In genomic region chr15:89912674-89913396, GRCh38 we compare ENCODE assay signal across 8 cellular contexts. TPM values are rescaled to one million over a fixed set of nuclear protein-coding genes. Genes with fewer than 3 reads are reported as not detected.
DNase-seq lines count a peak whose midpoint lies in the region; ATAC-seq, FAIRE-seq and TF ChIP-seq lines count a peak whose summit lies in the region.

Gene ARPIN, minus strand, starts transcription at chr15:89912952. Its CDS starts 117 bp downstream, at chr15:89912835.

- peak within 1 kb of the TSS; percentile 87 for H2AFZ ChIP-seq in PC-3 (ENCODE audit: low read length)

- no peaks in the 10 kb centered on the region for H3K27me3 ChIP-seq in PC-3 (ENCODE audit: low read length)

- H3K4me1 Mint-ChIP-seq in stimulated activated naive B cell treated with anti-CD40 and anti-IgM and Interleukin-4, amounts not matched to agents 10 μg/mL and 1 μg/mL and 100 μg/mL, for 72 hours: peaks cover 8 to 16% of the 10 kb centered on the region in 2 donors

- intact Hi-C loops in PC-3 (cut with micrococcal nuclease): no loop called here

- POLR2A ChIA-PET in PC-3 (lab: Charles Lee; ENCODE audit: unreplicated experiment): no interaction called here

- no peak for TF ChIP-seq CTCF in PC-3 (conservative IDR thresholded peaks at IDR 0.05; ENCODE audit: low read depth, low read length)

- no peaks in the 10 kb centered on the region for H3F3A ChIP-seq in PC-3 (ENCODE audit: low read length, unreplicated experiment)

- H3K36me3 Mint-ChIP-seq in stimulated activated naive B cell treated with anti-CD40 and anti-IgM and Interleukin-4, amounts not matched to agents 10 μg/mL and 1 μg/mL and 100 μg/mL, for 72 hours: no peaks in the 10 kb centered on the region

- H3K4me3 ChIP-seq in PC-3 (ENCODE audit: low read length): peak within 1 kb of the TSS; percentile 84

- H3K27me3 Mint-ChIP-seq in stimulated activated naive B cell treated with anti-CD40 and anti-IgM and Interleukin-4, amounts not matched to agents 10 μg/mL and 1 μg/mL and 100 μg/mL, for 72 hours: peaks cover 38 to 42% of the 10 kb centered on the region in 2 donors

- no TSS peak for BruUV-seq in PC-3 (replicated peaks; lab: Mats Ljungman, UMichigan)

- peak within 1 kb of the TSS; percentile 37 for H3K27ac Mint-ChIP-seq in stimulated activated naive B cell treated with anti-CD40 and anti-IgM and Interleukin-4, amounts not matched to agents 10 μg/mL and 1 μg/mL and 100 μg/mL, for 72 hours

- no peaks in the 10 kb centered on the region for H4K20me1 ChIP-seq in PC-3 (ENCODE audit: low read length)

- H3K9ac ChIP-seq in PC-3 (ENCODE audit: low read length): peak within 1 kb of the TSS; percentile 80

- FAIRE-seq in GM12891 (lab: Jason Lieb, UNC): no peak

- peak; percentile 50 for DNase-seq in GM12891 (ENCODE audit: insufficient read length, low spot score)
- peak; percentile 44 for DNase-seq in PC-3
- DNase-seq in dermis microvascular lymphatic vessel endothelial cell (ENCODE audit: low read depth in 2 of 2): peak in 1 of 2 donors; percentile 52
- DNase-seq in left lobe of liver (ENCODE audit: low spot score): peak; percentile 66
- no peak for DNase-seq in stimulated activated naive B cell treated with anti-CD40 and anti-IgM and Interleukin-4, amounts not matched to agents 10 μg/mL and 1 μg/mL and 100 μg/mL, for 72 hours

- peaks cover 27% of the 10 kb centered on the region for H3K4me1 ChIP-seq in PC-3 (ENCODE audit: insufficient read depth, low read length)

- no peak within 1 kb of the TSS for H3K27ac ChIP-seq in PC-3 (ENCODE audit: low read length)

- H3K9me2 ChIP-seq in PC-3 (replicated peaks; ENCODE audit: low read length): no peaks in the 10 kb centered on the region

- CTCF ChIA-PET in PC-3 (lab: Charles Lee): interaction anchor here (0.6 to 0.7 kb wide), 2 partner anchors 121 to 223 kb away, joined by 3 read pairs; no protein-coding TSS in a partner anchor

- H3K79me2 ChIP-seq in PC-3 (ENCODE audit: low read length): no peaks in the 10 kb centered on the region

- H3K4me3 Mint-ChIP-seq in stimulated activated naive B cell treated with anti-CD40 and anti-IgM and Interleukin-4, amounts not matched to agents 10 μg/mL and 1 μg/mL and 100 μg/mL, for 72 hours: peak within 1 kb of the TSS; percentile 59 to 81

- no peaks in the 10 kb centered on the region for H3K9me3 ChIP-seq in PC-3 (ENCODE audit: low read length)

- H3K9me3 Mint-ChIP-seq in stimulated activated naive B cell treated with anti-CD40 and anti-IgM and Interleukin-4, amounts not matched to agents 10 μg/mL and 1 μg/mL and 100 μg/mL, for 72 hours: no peaks in the 10 kb centered on the region

- no peaks in the 10 kb centered on the region for H3K36me3 ChIP-seq in PC-3 (ENCODE audit: low read depth, low read length)

- no peak for TF ChIP-seq POLR2A in GM12891 (IDR thresholded peaks at IDR 0.05; ENCODE audit: low read depth, low read length)

- ATAC-seq in PC-3 (peak; percentile 68), left lobe of liver (peak; percentile 90), HG03442 (IDR thresholded peaks at IDR 0.05; ENCODE audit: unreplicated experiment) (no peak), GM21381 (IDR thresholded peaks at IDR 0.05; ENCODE audit: unreplicated experiment) (no peak), GM21529 (IDR thresholded peaks at IDR 0.05; ENCODE audit: unreplicated experiment) (no peak)
- ATAC-seq in stimulated activated naive B cell treated with anti-CD40 and anti-IgM and Interleukin-4, amounts not matched to agents 10 μg/mL and 1 μg/mL and 100 μg/mL, for 72 hours (replicated peaks): peak; percentile 51 to 65

- H3K4me2 ChIP-seq in PC-3 (ENCODE audit: low read length): peak within 1 kb of the TSS; percentile 89

TF ChIP-seq in GM12891, 5 proteins besides CTCF, POLR2A, EP300 and RAD21:
- no peak for TF ChIP-seq PAX5 (IDR thresholded peaks at IDR 0.05; ENCODE audit: insufficient read depth, low read length, severe bottlenecking)
- TF ChIP-seq POU2F2 (IDR thresholded peaks at IDR 0.05; ENCODE audit: low read depth, low read length): no peak
- TF ChIP-seq SPI1 (IDR thresholded peaks at IDR 0.05; ENCODE audit: low read depth, low read length): no peak
- TF ChIP-seq POLR2AphosphoS5 (IDR thresholded peaks at IDR 0.05; ENCODE audit: low read depth, low read length): no peak
- TF ChIP-seq TAF1 (IDR thresholded peaks at IDR 0.05; ENCODE audit: low read depth, low read length): no peak
TF ChIP-seq in GM12891: peak in this region for 0.

RNA-seq across cellular contexts. Expression of gene ARPIN, which starts in this region (rescaled TPM):
- 0.06 TPM for polyA plus RNA-seq in GM12891 (2012; ENCODE audit: low read depth, missing spikeins)
- total RNA-seq in PC-3 (2014; rRNA removed) (4.5 and 8.0 TPM in 2 replicates), dermis microvascular lymphatic vessel endothelial cell (10.7 and 11.4 TPM in 2 replicates), left lobe of liver (6.2 TPM)

Comparison
In these comparisons a context has a peak if more than half of its experiments do, and no peak if none do; other contexts are left out.
1. ATAC-seq: peak in PC-3 (single experiment), left lobe of liver (single experiment) and stimulated activated naive B cell treated with anti-CD40 and anti-IgM and Interleukin-4, amounts not matched to agents 10 μg/mL and 1 μg/mL and 100 μg/mL, for 72 hours (2 of 2); none in HG03442 (single experiment), GM21381 (single experiment) and GM21529 (single experiment).